In genomic region chr12:107066686-107067085, GRCh38 we compare ENCODE assay signal across 34 cellular contexts. TPM values are rescaled to one million over a fixed set of nuclear protein-coding genes. Genes with fewer than 3 reads are reported as not detected.
"Had no signal": no experiment of that assay in that cellular context is flagged by ENCODE, and none has a peak within 500 bp of the region (broad histone marks: within the 10 kb centered on the region; RNA-seq: fewer than 3 reads in every experiment).

No MANE protein-coding gene starts in this region.

- H2AFZ ChIP-seq: PC-9 had no signal

- H3K4me3 Mint-ChIP-seq: activated CD8-positive, alpha-beta T cell treated with anti-CD3 and anti-CD28 coated beads, Interleukin-2, amount 10 ng/mL, durations not matched to agents 7 days and 5 days; activated naive CD4-positive, alpha-beta T cell treated with anti-CD3 and anti-CD28 coated beads for 36 hours; activated T-cell treated with anti-CD3 and anti-CD28 coated beads, Interleukin-2, amount 50 U/mL, for 24 hours; activated T-helper 1 cell treated with anti-CD3 and anti-CD28 coated beads, Interleukin-12 subunit alpha, Interleukin-12 subunit beta, Interleukin-2, Interleukin-4 antibody, amounts not matched to agents 30 ng/mL and 10 ng/mL and 1 ng/mL, durations not matched to agents 14 hours and 24 hours and 36 hours; T-cell had no signal

- H3K27ac ChIP-seq: adrenal gland, body of pancreas, PC-9, RWPE1, WERI-Rb-1 had no signal

- H3K27ac Mint-ChIP-seq: activated CD8-positive, alpha-beta T cell treated with anti-CD3 and anti-CD28 coated beads, Interleukin-2, amount 10 ng/mL, durations not matched to agents 7 days and 5 days; activated naive CD4-positive, alpha-beta T cell treated with anti-CD3 and anti-CD28 coated beads for 36 hours; activated naive CD4-positive, alpha-beta T cell treated with anti-CD3 and anti-CD28 coated beads, Interleukin-2, amount 50 U/mL, for 72 hours; activated T-cell treated with anti-CD3 and anti-CD28 coated beads, Interleukin-2, amount 50 U/mL, for 24 hours; activated T-helper 1 cell treated with anti-CD3 and anti-CD28 coated beads, Interleukin-12 subunit alpha, Interleukin-12 subunit beta, Interleukin-2, Interleukin-4 antibody, amounts not matched to agents 30 ng/mL and 10 ng/mL and 1 ng/mL, durations not matched to agents 14 hours and 24 hours and 36 hours; T-cell had no signal

- H3K9me3 Mint-ChIP-seq: activated T-helper 1 cell treated with anti-CD3 and anti-CD28 coated beads, Interleukin-12 subunit alpha, Interleukin-12 subunit beta, Interleukin-2, Interleukin-4 antibody, amounts not matched to agents 30 ng/mL and 10 ng/mL and 1 ng/mL, durations not matched to agents 14 hours and 24 hours and 36 hours had no signal

- H3K4me3 ChIP-seq: adrenal gland, body of pancreas, PC-9 had no signal

- DNase-seq: activated CD4-positive, alpha-beta T cell treated with anti-CD3 and anti-CD28 coated beads for 1 hour; activated CD4-positive, alpha-beta T cell treated with anti-CD3 and anti-CD28 coated beads for 48 hours; activated CD4-positive, CD25-positive, alpha-beta regulatory T cell; activated CD8-positive, alpha-beta T cell treated with anti-CD3 and anti-CD28 coated beads, Interleukin-2, amount 10 ng/mL, durations not matched to agents 7 days and 5 days; activated gamma-delta T cell treated with Interleukin-2 at 50 U/mL for 16 hours; activated naive CD4-positive, alpha-beta T cell treated with anti-CD3 and anti-CD28 coated beads for 36 hours; activated T-cell treated with anti-CD3 and anti-CD28 coated beads, Interleukin-2, amount 50 U/mL, for 24 hours; adrenal gland; body of pancreas; caudate nucleus; NCI-H1092 treated with DMSO at 0.1 percent for 48 hours; NCI-H1417; NCI-H146; NCI-H187; NCI-H2029 treated with DMSO at 0.1 percent for 48 hours; NCI-H2107; NCI-H2171; NCI-H510A; NCI-H526; NCI-H748 treated with DMSO at 0.1 percent for 48 hours; PC-9; SIG-M5; T-cell; T-helper 9 cell; WERI-Rb-1 had no signal

- ATAC-seq: activated CD8-positive, alpha-beta T cell treated with anti-CD3 and anti-CD28 coated beads, Interleukin-2, amount 10 ng/mL, durations not matched to agents 7 days and 5 days; activated naive CD4-positive, alpha-beta T cell treated with anti-CD3 and anti-CD28 coated beads, Interleukin-2, amount 50 U/mL, for 72 hours; body of pancreas; Right ventricle myocardium inferior; SK-N-SH treated with all-trans-retinoic acid at 6 μM for 48 hours; T-cell had no signal

- H3K4me1 ChIP-seq: adrenal gland, body of pancreas had no signal

- FAIRE-seq: astrocyte, bronchial epithelial cell, RCC 7860 had no signal

- H3K36me3 ChIP-seq: adrenal gland, WERI-Rb-1 had no signal

- H3K9me3 ChIP-seq: adrenal gland, body of pancreas had no signal

- H3K27me3 Mint-ChIP-seq: activated T-cell treated with anti-CD3 and anti-CD28 coated beads, Interleukin-2, amount 50 U/mL, for 24 hours; T-cell had no signal

- H3K27me3 ChIP-seq: adrenal gland, body of pancreas had no signal

- H3K4me2 ChIP-seq: PC-9 had no signal

RNA-seq across cellular contexts. Expression of gene CRY1, which starts 26.7 kb away (rescaled TPM):
- total RNA-seq: OCI-LY7 had no signal
